ENCODE assay signal across 8 cellular contexts in the genomic region with DNA sequence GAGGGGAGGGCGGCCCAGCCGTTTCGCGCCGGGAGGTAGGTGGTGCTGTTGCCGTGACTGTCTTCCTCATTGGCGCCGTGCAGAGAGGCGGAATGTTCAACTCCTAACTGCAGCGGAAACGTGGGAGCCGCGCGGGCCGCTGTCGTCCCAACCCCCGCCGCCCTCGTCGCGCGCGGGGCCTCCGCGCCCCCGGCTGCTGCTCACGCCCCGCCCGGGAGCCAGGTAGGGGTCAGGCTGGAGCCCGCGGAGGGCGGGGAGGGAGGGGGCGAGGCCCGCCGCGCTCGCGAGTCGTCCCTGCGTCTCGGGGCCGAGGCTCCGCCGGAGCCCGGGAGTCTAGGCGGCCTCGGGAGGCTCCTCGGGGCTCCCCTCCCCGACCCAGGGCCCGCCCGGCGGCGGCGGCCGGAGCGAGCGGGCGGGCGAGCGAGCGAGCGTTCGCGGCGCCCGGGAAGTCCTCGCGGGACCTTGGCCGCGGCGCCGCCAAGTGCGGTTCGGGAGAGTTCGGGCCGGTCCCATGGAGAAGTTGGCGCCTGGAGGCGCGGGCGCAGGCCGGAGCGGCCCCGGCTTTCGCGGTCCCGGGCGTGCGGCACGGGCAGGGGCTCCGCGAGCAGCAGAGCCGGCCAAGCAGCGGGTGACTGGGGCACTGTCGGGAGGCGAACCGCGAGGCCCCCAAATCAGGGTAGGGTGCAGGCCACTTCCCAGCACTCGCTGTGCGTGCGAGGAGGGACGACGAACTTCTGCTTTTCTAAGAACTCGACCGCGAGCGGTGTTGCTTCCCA. TPM values are rescaled to one million over a fixed set of nuclear protein-coding genes. Genes with fewer than 3 reads are reported as not detected.
A peak's percentile ranks its signal among the peaks of the same experiment; 100 is the strongest.
DNase-seq lines count a peak whose midpoint lies in the region; ATAC-seq and TF ChIP-seq lines count a peak whose summit lies in the region.

A gene (plus strand): TSS at position 66 of the 776 bp plus-strand sequence. CDS start 15,186 bp downstream, outside the sequence.

- H3K27ac ChIP-seq in PC-9 (peak within 1 kb of the TSS; percentile 61), thoracic aorta (peak within 1 kb of the TSS; percentile 90 to 98)

- peaks cover 45% of the 10 kb centered on the region for H3K79me2 ChIP-seq in PC-9 (ENCODE audit: low read depth)

- H2AFZ ChIP-seq in PC-9, result peak within 1 kb of the TSS; percentile 94

- TF ChIP-seq CTCF in PC-9 (conservative IDR thresholded peaks at IDR 0.05) (no peak), fibroblast of pulmonary artery (IDR thresholded peaks at IDR 0.05; ENCODE audit: low read length, missing control alignments) (peak; percentile 32), thoracic aorta (IDR thresholded peaks at IDR 0.05) (peak; percentile 36)

- H3K36me3 ChIP-seq in PC-9 (ENCODE audit: low read depth) (no peaks in the 10 kb centered on the region), thoracic aorta (no peaks in the 10 kb centered on the region)

- H3K4me1 ChIP-seq in PC-9 (replicated peaks; ENCODE audit: insufficient read depth) (peaks cover 56% of the 10 kb centered on the region), thoracic aorta (ENCODE audit: control insufficient read depth in 1 of 2, low read depth in 2 of 2) (peaks cover 19 to 56% of the 10 kb centered on the region in 2 donors)

- H3K36me3 Mint-ChIP-seq in activated T-helper 1 cell treated with anti-CD3 and anti-CD28 coated beads, Interleukin-12 subunit alpha, Interleukin-12 subunit beta, Interleukin-2, Interleukin-4 antibody, amounts not matched to agents 30 ng/mL and 10 ng/mL and 1 ng/mL, durations not matched to agents 14 hours and 24 hours and 36 hours (ENCODE audit: low read depth), result peaks cover 4% of the 10 kb centered on the region
- H3K36me3 Mint-ChIP-seq in natural killer cell treated with Interleukin-12 subunit alpha and Interleukin-12 subunit beta and Interleukin-15 and Interleukin-18, amount 100 ng/mL, for 72 hours, result peaks cover 5% of the 10 kb centered on the region

- peaks cover 20% of the 10 kb centered on the region for H3F3A ChIP-seq in PC-9 (ENCODE audit: insufficient read depth, low read depth)

- peaks cover 19% of the 10 kb centered on the region for H3K27me3 Mint-ChIP-seq in activated T-helper 1 cell treated with anti-CD3 and anti-CD28 coated beads, Interleukin-12 subunit alpha, Interleukin-12 subunit beta, Interleukin-2, Interleukin-4 antibody, amounts not matched to agents 30 ng/mL and 10 ng/mL and 1 ng/mL, durations not matched to agents 14 hours and 24 hours and 36 hours (ENCODE audit: insufficient read depth)
- peaks cover 6 to 10% of the 10 kb centered on the region in 2 donors for H3K27me3 Mint-ChIP-seq in natural killer cell treated with Interleukin-12 subunit alpha and Interleukin-12 subunit beta and Interleukin-15 and Interleukin-18, amount 100 ng/mL, for 72 hours

- BruUV-seq in PC-9 (replicated peaks; lab: Mats Ljungman, UMichigan), result no TSS peak

- H3K4me1 Mint-ChIP-seq in activated T-helper 1 cell treated with anti-CD3 and anti-CD28 coated beads, Interleukin-12 subunit alpha, Interleukin-12 subunit beta, Interleukin-2, Interleukin-4 antibody, amounts not matched to agents 30 ng/mL and 10 ng/mL and 1 ng/mL, durations not matched to agents 14 hours and 24 hours and 36 hours (ENCODE audit: low read depth), result peaks cover 29% of the 10 kb centered on the region
- H3K4me1 Mint-ChIP-seq in natural killer cell treated with Interleukin-12 subunit alpha and Interleukin-12 subunit beta and Interleukin-15 and Interleukin-18, amount 100 ng/mL, for 72 hours (ENCODE audit: low read depth in 2 of 2), result peaks cover 27 to 32% of the 10 kb centered on the region in 2 donors

- H3K27me3 ChIP-seq in PC-9 (ENCODE audit: insufficient read depth, low read depth) (no peaks in the 10 kb centered on the region), thoracic aorta (replicated peaks; ENCODE audit: insufficient read depth) (no peaks in the 10 kb centered on the region)

- peak; percentile 71 for ATAC-seq in GM19463 (IDR thresholded peaks at IDR 0.05; ENCODE audit: unreplicated experiment)
- peak; percentile 64 for ATAC-seq in HG03571 (IDR thresholded peaks at IDR 0.05; ENCODE audit: unreplicated experiment)
- peak; percentile 85 to 92 for ATAC-seq in natural killer cell treated with Interleukin-12 subunit alpha and Interleukin-12 subunit beta and Interleukin-15 and Interleukin-18, amount 100 ng/mL, for 72 hours
- ATAC-seq in thoracic aorta (ENCODE audit: insufficient number of reproducible peaks, low FRiP score, low read depth), result peak; percentile 33

- H3K9me2 ChIP-seq in PC-9 (ENCODE audit: insufficient read depth), result no peaks in the 10 kb centered on the region

- H3K4me2 ChIP-seq in PC-9, result peak within 1 kb of the TSS; percentile 92

- CTCF ChIA-PET in PC-9 (lab: Charles Lee), result interaction anchor here (0.6 kb wide), 1 partner anchor 48 kb away, joined by 3 read pairs; no protein-coding TSS in a partner anchor

- DNase-seq in D341Med (ENCODE audit: low spot score) (peak; percentile 83), PC-9 (peak; percentile 52 to 76), fibroblast of pulmonary artery (ENCODE audit: low read depth) (peak; percentile 73), thoracic aorta (ENCODE audit: low spot score) (peak; percentile 38)
- DNase-seq in activated T-helper 1 cell treated with anti-CD3 and anti-CD28 coated beads, Interleukin-12 subunit alpha, Interleukin-12 subunit beta, Interleukin-2, Interleukin-4 antibody, amounts not matched to agents 30 ng/mL and 10 ng/mL and 1 ng/mL, durations not matched to agents 14 hours and 24 hours and 36 hours (ENCODE audit: low spot score), result peak; percentile 60
- peak; percentile 84 for DNase-seq in natural killer cell treated with Interleukin-12 subunit alpha and Interleukin-12 subunit beta and Interleukin-15 and Interleukin-18, amount 100 ng/mL, for 72 hours (ENCODE audit: low spot score)

- H3K4me3 ChIP-seq in PC-9 (peak within 1 kb of the TSS; percentile 67), fibroblast of pulmonary artery (replicated peaks; ENCODE audit: low read depth, low read length) (peak within 1 kb of the TSS; percentile 71), thoracic aorta (peak within 1 kb of the TSS; percentile 83)

- intact Hi-C loops in PC-9 (cut with micrococcal nuclease; ENCODE audit: unreplicated experiment), result loop anchor here (1.0 to 10.0 kb wide), 6 partner anchors 22 to 134 kb away; no protein-coding TSS in a partner anchor
- intact Hi-C loops in activated T-helper 1 cell treated with anti-CD3 and anti-CD28 coated beads, Interleukin-12 subunit alpha, Interleukin-12 subunit beta, Interleukin-2, Interleukin-4 antibody, amounts not matched to agents 30 ng/mL and 10 ng/mL and 1 ng/mL, durations not matched to agents 14 hours and 24 hours and 36 hours (cut with micrococcal nuclease), result loop anchor here (1.0 to 10.0 kb wide), 10 partner anchors 25 to 1419 kb away; a partner anchor contains a TSS

- no peaks in the 10 kb centered on the region for H3K9me3 Mint-ChIP-seq in activated T-helper 1 cell treated with anti-CD3 and anti-CD28 coated beads, Interleukin-12 subunit alpha, Interleukin-12 subunit beta, Interleukin-2, Interleukin-4 antibody, amounts not matched to agents 30 ng/mL and 10 ng/mL and 1 ng/mL, durations not matched to agents 14 hours and 24 hours and 36 hours
- no peaks in the 10 kb centered on the region for H3K9me3 Mint-ChIP-seq in natural killer cell treated with Interleukin-12 subunit alpha and Interleukin-12 subunit beta and Interleukin-15 and Interleukin-18, amount 100 ng/mL, for 72 hours

- peak within 1 kb of the TSS; percentile 86 for H3K4me3 Mint-ChIP-seq in activated T-helper 1 cell treated with anti-CD3 and anti-CD28 coated beads, Interleukin-12 subunit alpha, Interleukin-12 subunit beta, Interleukin-2, Interleukin-4 antibody, amounts not matched to agents 30 ng/mL and 10 ng/mL and 1 ng/mL, durations not matched to agents 14 hours and 24 hours and 36 hours
- H3K4me3 Mint-ChIP-seq in natural killer cell treated with Interleukin-12 subunit alpha and Interleukin-12 subunit beta and Interleukin-15 and Interleukin-18, amount 100 ng/mL, for 72 hours, result peak within 1 kb of the TSS; percentile 88

- POLR2A ChIA-PET in PC-9 (lab: Charles Lee; ENCODE audit: unreplicated experiment), result interaction anchor here (0.9 kb wide), 1 partner anchor 27 kb away, joined by 4 read pairs; no protein-coding TSS in a partner anchor

- H3K27ac Mint-ChIP-seq in activated T-helper 1 cell treated with anti-CD3 and anti-CD28 coated beads, Interleukin-12 subunit alpha, Interleukin-12 subunit beta, Interleukin-2, Interleukin-4 antibody, amounts not matched to agents 30 ng/mL and 10 ng/mL and 1 ng/mL, durations not matched to agents 14 hours and 24 hours and 36 hours, result peak within 1 kb of the TSS; percentile 77
- peak within 1 kb of the TSS; percentile 89 to 96 for H3K27ac Mint-ChIP-seq in natural killer cell treated with Interleukin-12 subunit alpha and Interleukin-12 subunit beta and Interleukin-15 and Interleukin-18, amount 100 ng/mL, for 72 hours

- no peaks in the 10 kb centered on the region for H3K9me3 ChIP-seq in PC-9 (ENCODE audit: insufficient read depth, low read depth)
- no peaks in the 10 kb centered on the region for H3K9me3 ChIP-seq in thoracic aorta

- no peaks in the 10 kb centered on the region for H4K20me1 ChIP-seq in PC-9 (ENCODE audit: insufficient read depth)

RNA-seq across cellular contexts. Expression of the gene that starts here (rescaled TPM):
- total RNA-seq in PC-9 (2021) (58.5 and 60.5 TPM in 2 replicates), thoracic aorta (10 to 100 TPM; 45.9 to 79.6 TPM)
- total RNA-seq in activated T-helper 1 cell treated with anti-CD3 and anti-CD28 coated beads, Interleukin-12 subunit alpha, Interleukin-12 subunit beta, Interleukin-2, Interleukin-4 antibody, amounts not matched to agents 30 ng/mL and 10 ng/mL and 1 ng/mL, durations not matched to agents 14 hours and 24 hours and 36 hours, result 17.7 and 21.8 TPM in 2 replicates
- 10 to 100 TPM; 30.1 to 76.8 TPM for total RNA-seq in natural killer cell treated with Interleukin-12 subunit alpha and Interleukin-12 subunit beta and Interleukin-15 and Interleukin-18, amount 100 ng/mL, for 72 hours

Comparison
In these comparisons a context has a peak if more than half of its experiments do, and no peak if none do; other contexts are left out.
1. Peak in every context shown above with its lines: DNase-seq, ATAC-seq, H3K4me3 ChIP-seq and H3K27ac ChIP-seq.
2. ATAC-seq: peak in every context shown above with its lines; median percentile 88 in natural killer cell treated with Interleukin-12 subunit alpha and Interleukin-12 subunit beta and Interleukin-15 and Interleukin-18, amount 100 ng/mL, for 72 hours; 71 in GM19463; 64 in HG03571; 33 in thoracic aorta.